ENCODE assay signal across 1 cellular context in the genomic region with DNA sequence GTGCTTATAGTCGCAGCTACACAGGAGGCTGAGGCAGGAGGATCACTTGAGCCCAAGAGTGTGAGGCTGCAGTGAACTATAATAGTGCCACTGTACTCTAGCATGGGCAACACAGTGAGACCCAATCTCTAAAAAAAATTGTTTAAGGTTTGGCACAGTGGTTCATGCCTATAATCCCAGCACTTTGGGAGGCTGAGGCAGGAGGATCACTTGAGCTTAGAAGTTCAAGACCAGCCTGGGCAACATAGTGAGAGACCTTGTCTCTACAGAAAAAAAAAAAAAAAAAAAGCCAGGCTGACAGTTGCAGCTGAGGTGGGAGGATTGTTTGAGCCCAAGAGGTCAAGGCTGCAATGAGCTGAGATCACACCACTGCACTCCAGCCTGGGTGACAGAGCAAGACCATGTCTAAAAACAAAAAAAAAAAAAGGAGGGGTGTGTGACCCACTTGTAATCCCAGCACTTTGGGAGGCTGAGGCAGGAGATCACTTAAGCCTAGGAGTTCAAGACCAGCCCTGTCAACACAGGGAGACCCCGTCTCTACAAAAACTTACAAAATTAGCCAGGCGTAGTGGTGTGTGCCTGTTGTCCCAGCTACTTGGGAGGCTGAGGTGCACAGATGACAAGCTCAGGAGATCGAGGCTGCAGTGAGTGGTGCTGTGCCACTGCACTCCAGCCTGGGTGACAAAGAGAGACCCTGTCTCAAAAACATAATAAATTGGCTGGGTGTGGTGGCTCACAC.
TF ChIP-seq lines count a peak whose summit lies in the region.

No MANE protein-coding gene starts in this region.

TF ChIP-seq in liver, 16 proteins besides CTCF, POLR2A, EP300 and RAD21:
- TF ChIP-seq SP1 (IDR thresholded peaks at IDR 0.05) (peak; percentile 51), RXRA (IDR thresholded peaks at IDR 0.05) (peak in 1 of 2 donors; percentile 56), JUND (IDR thresholded peaks at IDR 0.05) (peak in 1 of 2 donors; percentile 69), HNF4A (conservative IDR thresholded peaks at IDR 0.05) (peak; percentile 63 to 67)
